ENCODE assay signal across 8 cellular contexts in genomic region chr12:117189725-117190209, GRCh38. TPM values are rescaled to one million over a fixed set of nuclear protein-coding genes. Genes with fewer than 3 reads are reported as not detected.
DNase-seq lines count a peak whose midpoint lies in the region; ATAC-seq and TF ChIP-seq lines count a peak whose summit lies in the region.

No MANE protein-coding gene starts in this region.

- H3K36me3 ChIP-seq in muscle layer of duodenum (ENCODE audit: control insufficient read depth in 1 of 2, insufficient read depth in 2 of 2, low read length in 2 of 2), result peaks cover 7% of the 10 kb centered on the region in 2 donors
- H3K36me3 ChIP-seq in suprapubic skin, result peaks cover 14% of the 10 kb centered on the region

- H3K27me3 ChIP-seq in muscle layer of duodenum (ENCODE audit: low read depth, low read length) (no peaks in the 10 kb centered on the region), suprapubic skin (no peaks in the 10 kb centered on the region)

- H3K4me3 ChIP-seq in muscle layer of duodenum (ENCODE audit: low read depth in 1 of 2, low read length in 2 of 2) (peak overlapping the region; percentile 73 to 89), suprapubic skin (peak overlapping the region; percentile 64)

- H3K4me1 ChIP-seq in muscle layer of duodenum (ENCODE audit: control insufficient read depth in 1 of 2, insufficient read depth in 2 of 2, low read length in 2 of 2), result peaks cover 0 to 20% of the 10 kb centered on the region in 2 donors
- peaks cover 23% of the 10 kb centered on the region for H3K4me1 ChIP-seq in suprapubic skin

- WGBS in suprapubic skin, result under 1% methylated on average over 44 of the region's 52 CpGs

- ATAC-seq in HG02571 (IDR thresholded peaks at IDR 0.05; ENCODE audit: unreplicated experiment), result peak; percentile 18

- no peak for TF ChIP-seq EP300 in suprapubic skin (IDR thresholded peaks at IDR 0.05)

- H3K9me3 ChIP-seq in muscle layer of duodenum (ENCODE audit: control insufficient read depth in 1 of 2, low read length in 2 of 2) (no peaks in the 10 kb centered on the region), suprapubic skin (no peaks in the 10 kb centered on the region)

- no peak for TF ChIP-seq POLR2A in erythroblast (IDR thresholded peaks at IDR 0.05; ENCODE audit: low read length)
- TF ChIP-seq POLR2A in suprapubic skin (IDR thresholded peaks at IDR 0.05), result no peak

- H3K27ac ChIP-seq in muscle layer of duodenum (ENCODE audit: low read length) (peak overlapping the region; percentile 70), suprapubic skin (peak overlapping the region; percentile 76)

- no peak for TF ChIP-seq CTCF in suprapubic skin (IDR thresholded peaks at IDR 0.05)

- DNase-seq in NCI-H146 (lab: John Stamatoyannopoulos, UW) (peak; percentile 63), NCI-H146 treated with DMSO at 0.1 percent for 48 hours (lab: John Stamatoyannopoulos, UW; ENCODE audit: unreplicated experiment) (no peak), NAMALWA (ENCODE audit: low spot score) (peak; percentile 65), erythroblast (lab: John Stamatoyannopoulos, UW) (peak; percentile 57), suprapubic skin (ENCODE audit: low spot score in 2 of 2) (peak; percentile 68 to 75)
- DNase-seq in activated CD8-positive, alpha-beta memory T cell treated with anti-CD3 and anti-CD28 coated beads, Interleukin-2, amount 50 U/mL, for 48 hours, result peak; percentile 68

RNA-seq across cellular contexts. Expression of gene FBXO21, which starts 0.5 kb away (rescaled TPM):
- total RNA-seq in suprapubic skin, result 100 to 1,000 TPM in 1 of 4 donors, 10 to 100 TPM in 3; 76.1 to 109 (median 80.1) TPM
